8 cellular contexts compared by ENCODE assay signal in the genomic region with DNA sequence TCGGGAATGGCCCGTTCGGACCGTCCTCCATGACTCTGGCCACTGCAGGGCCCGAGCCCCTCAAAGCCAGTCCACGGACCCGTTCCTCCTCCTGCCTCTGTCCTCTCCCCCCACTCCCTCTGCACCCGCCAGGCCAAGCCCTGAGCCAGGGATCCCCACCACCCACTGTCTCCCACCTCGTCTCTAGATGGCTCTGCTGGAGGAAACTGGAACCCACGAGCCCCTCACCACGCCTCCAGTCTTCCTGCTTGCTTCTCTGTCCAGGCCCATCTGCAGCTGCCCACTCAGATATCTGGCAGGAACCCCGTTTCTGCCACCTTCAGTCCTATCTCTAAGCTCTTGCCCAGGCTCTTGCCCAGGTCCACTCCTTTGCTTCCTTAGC. TPM values are rescaled to one million over a fixed set of nuclear protein-coding genes. Genes with fewer than 3 reads are reported as not detected.
DNase-seq lines count a peak whose midpoint lies in the region; ATAC-seq and TF ChIP-seq lines count a peak whose summit lies in the region.

No MANE protein-coding gene starts in this region.

- H3K27me3 Mint-ChIP-seq in activated CD4-positive, alpha-beta T cell treated with anti-CD3 and anti-CD28 coated beads for 36 hours, result peaks cover 19% of the 10 kb centered on the region
- H3K27me3 Mint-ChIP-seq in immature natural killer cell (ENCODE audit: low read depth in 3 of 3), result peaks cover 5 to 22% (median 12%) of the 10 kb centered on the region in 3 donors

- H3K27ac Mint-ChIP-seq in activated CD4-positive, alpha-beta T cell treated with anti-CD3 and anti-CD28 coated beads for 36 hours, result no peak overlapping the region
- H3K27ac Mint-ChIP-seq in immature natural killer cell, result no peak overlapping the region

- H3K4me3 Mint-ChIP-seq in activated CD4-positive, alpha-beta T cell treated with anti-CD3 and anti-CD28 coated beads for 36 hours, result peak overlapping the region; percentile 58
- H3K4me3 Mint-ChIP-seq in immature natural killer cell, result peak overlapping the region; percentile 57 to 81 (median 68)

- no peak for TF ChIP-seq CTCF in stomach (IDR thresholded peaks at IDR 0.05)

- WGBS in stomach, 5 donors, result 24 to 42% (median 28%) methylated on average over 9 to 12 of the region's 12 CpGs

- H3K9me3 Mint-ChIP-seq in activated CD4-positive, alpha-beta T cell treated with anti-CD3 and anti-CD28 coated beads for 36 hours (ENCODE audit: low read depth), result no peaks in the 10 kb centered on the region
- no peaks in the 10 kb centered on the region for H3K9me3 Mint-ChIP-seq in immature natural killer cell

- H3K27me3 ChIP-seq in adipocyte (replicated peaks; ENCODE audit: control insufficient read depth, insufficient read depth, low read length), result peaks cover 57% of the 10 kb centered on the region
- H3K27me3 ChIP-seq in stomach, result peaks cover 0 to 97% (median 56%) of the 10 kb centered on the region in 3 donors

- H3K9me3 ChIP-seq in adipocyte (ENCODE audit: control insufficient read depth, low read length) (no peaks in the 10 kb centered on the region), stomach (no peaks in the 10 kb centered on the region)

- no peak for DNase-seq in activated CD4-positive, alpha-beta T cell treated with anti-CD3 and anti-CD28 coated beads for 36 hours
- no peak for DNase-seq in activated CD4-positive, alpha-beta T cell treated with anti-CD3 and anti-CD28 coated beads for 4 hours
- DNase-seq in adipocyte (ENCODE audit: low read depth) (no peak), immature natural killer cell (no peak), stomach (no peak), HuH-7.5 (ENCODE audit: low spot score) (no peak), NCI-H446 (lab: John Stamatoyannopoulos, UW) (no peak)
- DNase-seq in effector CD8-positive, alpha-beta T cell (lab: John Stamatoyannopoulos, UW), result no peak

- CTCF ChIA-PET in activated CD4-positive, alpha-beta T cell treated with anti-CD3 and anti-CD28 coated beads for 36 hours (lab: Charles Lee), result interaction anchor here (0.6 to 1.8 kb wide), 5 partner anchors 9 to 114 kb away, joined by 3 to 7 read pairs (median 4); no protein-coding TSS in a partner anchor

- no peak for TF ChIP-seq EP300 in stomach (IDR thresholded peaks at IDR 0.05)

- H3K9ac ChIP-seq in adipocyte (ENCODE audit: low read length), result no peak overlapping the region

- peaks cover 8% of the 10 kb centered on the region for H3K4me1 Mint-ChIP-seq in activated CD4-positive, alpha-beta T cell treated with anti-CD3 and anti-CD28 coated beads for 36 hours
- H3K4me1 Mint-ChIP-seq in immature natural killer cell, result peaks cover 9 to 12% of the 10 kb centered on the region in 2 donors

- no peaks in the 10 kb centered on the region for H3K36me3 Mint-ChIP-seq in activated CD4-positive, alpha-beta T cell treated with anti-CD3 and anti-CD28 coated beads for 36 hours (ENCODE audit: low read depth)
- H3K36me3 Mint-ChIP-seq in immature natural killer cell, result no peaks in the 10 kb centered on the region

- H3K27ac ChIP-seq in stomach, result no peak overlapping the region

- ATAC-seq in activated CD4-positive, alpha-beta T cell treated with anti-CD3 and anti-CD28 coated beads for 36 hours, result no peak

- TF ChIP-seq POLR2A in stomach (IDR thresholded peaks at IDR 0.05), result no peak

- peak overlapping the region; percentile 44 for H3K4me3 ChIP-seq in adipocyte (ENCODE audit: low read length)
- H3K4me3 ChIP-seq in stomach, result peak overlapping the region; percentile 25 to 48 (median 42)

- H3K36me3 ChIP-seq in adipocyte (ENCODE audit: control insufficient read depth, insufficient read depth, low read length, severe bottlenecking), result no peaks in the 10 kb centered on the region
- no peaks in the 10 kb centered on the region for H3K36me3 ChIP-seq in stomach

- intact Hi-C loops in activated CD4-positive, alpha-beta T cell treated with anti-CD3 and anti-CD28 coated beads for 36 hours (cut with DNase I, micrococcal nuclease), result no loop called here
- intact Hi-C loops in stomach (cut with DNase I; ENCODE audit: low total_unique reads), result no loop called here

- H3K4me1 ChIP-seq in adipocyte (ENCODE audit: control insufficient read depth, insufficient read depth, low read length) (no peaks in the 10 kb centered on the region), stomach (peaks cover 9 to 23% (median 19%) of the 10 kb centered on the region in 4 donors)

- POLR2A ChIA-PET in activated CD4-positive, alpha-beta T cell treated with anti-CD3 and anti-CD28 coated beads for 36 hours (lab: Charles Lee), result no interaction called here

RNA-seq across cellular contexts. Expression of a gene that starts 24.3 kb away (rescaled TPM):
- under 1 TPM; 0.05 to 0.11 TPM for total RNA-seq in activated CD4-positive, alpha-beta T cell treated with anti-CD3 and anti-CD28 coated beads for 36 hours
- under 1 TPM in 1 of 3 donors, not detected in 2; 0.21 TPM for polyA plus RNA-seq in immature natural killer cell
- total RNA-seq in stomach, result under 1 TPM in 1 of 5 donors, not detected in 4; 0.37 TPM
- under 1 TPM in 2 of 3 donors, not detected in 1; 0.23 to 0.25 TPM for polyA plus RNA-seq in stomach

RNA-seq across cellular contexts. Expression of a gene that starts 43.0 kb away (rescaled TPM):
- total RNA-seq in activated CD4-positive, alpha-beta T cell treated with anti-CD3 and anti-CD28 coated beads for 36 hours, result 10 to 100 TPM; 67.2 to 78.7 TPM
- 10 to 100 TPM; 63.8 to 88.2 (median 75.8) TPM for polyA plus RNA-seq in immature natural killer cell
- total RNA-seq in stomach, result 100 to 1,000 TPM in 3 of 5 donors, 10 to 100 TPM in 2; 30.9 to 265 (median 117) TPM
- 10 to 100 TPM; 53.2 to 73.2 (median 72.2) TPM for polyA plus RNA-seq in stomach

RNA-seq across cellular contexts. Expression of a gene that starts 50.3 kb away (rescaled TPM):
- 10 to 100 TPM; 30.1 to 34.1 TPM for total RNA-seq in activated CD4-positive, alpha-beta T cell treated with anti-CD3 and anti-CD28 coated beads for 36 hours
- polyA plus RNA-seq in immature natural killer cell (100 to 1,000 TPM in 1 of 3 donors, 10 to 100 TPM in 2; 60.5 to 135 (median 69.4) TPM), stomach (10 to 100 TPM; 41.4 to 49.7 (median 46.4) TPM)
- 10 to 100 TPM in 3 of 5 donors, 1 to 10 TPM in 2; 4.1 to 78.4 (median 22.8) TPM for total RNA-seq in stomach
